ENCODE assay signal across 8 cellular contexts in genomic region chr6:27873101-27874030, GRCh38. TPM values are rescaled to one million over a fixed set of nuclear protein-coding genes. Genes with fewer than 3 reads are reported as not detected.
DNase-seq lines count a peak whose midpoint lies in the region; ATAC-seq, FAIRE-seq and TF ChIP-seq lines count a peak whose summit lies in the region.

No MANE protein-coding gene starts in this region.

- peak in 1 of 6 experiments; percentile 4 for TF ChIP-seq CTCF in Peyer's patch (IDR thresholded peaks at IDR 0.05)
- TF ChIP-seq CTCF in progenitor cell of endocrine pancreas (IDR thresholded peaks at IDR 0.05; ENCODE audit: unreplicated experiment) = no peak

- peak overlapping the region; percentile 91 for H3K4me3 Mint-ChIP-seq in activated naive CD4-positive, alpha-beta T cell treated with anti-CD3 and anti-CD28 coated beads for 36 hours
- peak overlapping the region; percentile 92 for H3K4me3 Mint-ChIP-seq in progenitor cell of endocrine pancreas (ENCODE audit: low read depth)

- peaks cover 28% of the 10 kb centered on the region for H3K4me1 Mint-ChIP-seq in activated naive CD4-positive, alpha-beta T cell treated with anti-CD3 and anti-CD28 coated beads for 36 hours (ENCODE audit: low read depth)
- H3K4me1 Mint-ChIP-seq in progenitor cell of endocrine pancreas (ENCODE audit: low read depth) = peaks cover 25% of the 10 kb centered on the region

- peaks cover 4% of the 10 kb centered on the region for H3K27me3 Mint-ChIP-seq in activated naive CD4-positive, alpha-beta T cell treated with anti-CD3 and anti-CD28 coated beads for 36 hours (ENCODE audit: low read depth)
- H3K27me3 Mint-ChIP-seq in progenitor cell of endocrine pancreas = no peaks in the 10 kb centered on the region

- H3K27me3 ChIP-seq in Peyer's patch = no peaks in the 10 kb centered on the region

- H3K9me3 ChIP-seq in Peyer's patch = no peaks in the 10 kb centered on the region

- H3K36me3 ChIP-seq in Peyer's patch = no peaks in the 10 kb centered on the region

- H3K36me3 Mint-ChIP-seq in activated naive CD4-positive, alpha-beta T cell treated with anti-CD3 and anti-CD28 coated beads for 36 hours (ENCODE audit: low read depth) = peaks cover 7% of the 10 kb centered on the region
- H3K36me3 Mint-ChIP-seq in progenitor cell of endocrine pancreas (ENCODE audit: insufficient read depth) = no peaks in the 10 kb centered on the region

- peak overlapping the region; percentile 88 to 92 (median 90) for H3K27ac ChIP-seq in Peyer's patch

- CTCF ChIA-PET in activated naive CD4-positive, alpha-beta T cell treated with anti-CD3 and anti-CD28 coated beads for 36 hours (lab: Charles Lee) = interaction anchor here (0.5 to 2.6 kb wide), 8 partner anchors 17 to 121 kb away, joined by 3 to 18 read pairs (median 6); a partner anchor contains a TSS

- ATAC-seq in HG03571 (IDR thresholded peaks at IDR 0.05; ENCODE audit: unreplicated experiment) (peak; percentile 33), Right ventricle myocardium inferior (peak; percentile 68), HG03565 (IDR thresholded peaks at IDR 0.05; ENCODE audit: unreplicated experiment) (no peak)

- TF ChIP-seq POLR2A in GM12892 (IDR thresholded peaks at IDR 0.05; ENCODE audit: low read depth, low read length) = peak; percentile 91
- TF ChIP-seq POLR2A in Peyer's patch (IDR thresholded peaks at IDR 0.05) = peak; percentile 74 to 90

- DNase-seq in GM12892 (ENCODE audit: insufficient read length) = no peak
- DNase-seq in Peyer's patch = peak; percentile 77 to 88 (median 77)
- peak; percentile 81 for DNase-seq in activated naive CD4-positive, alpha-beta T cell treated with anti-CD3 and anti-CD28 coated beads for 36 hours
- DNase-seq in Right ventricle myocardium inferior (ENCODE audit: missing footprints) = peak; percentile 83
- DNase-seq in progenitor cell of endocrine pancreas (ENCODE audit: low spot score, unreplicated experiment) = no peak
- DNase-seq in epidermal melanocyte (ENCODE audit: insufficient read length, low spot score) = no peak

- H3K9me3 Mint-ChIP-seq in activated naive CD4-positive, alpha-beta T cell treated with anti-CD3 and anti-CD28 coated beads for 36 hours = no peaks in the 10 kb centered on the region
- no peaks in the 10 kb centered on the region for H3K9me3 Mint-ChIP-seq in progenitor cell of endocrine pancreas (ENCODE audit: low read depth)

- H3K27ac Mint-ChIP-seq in activated naive CD4-positive, alpha-beta T cell treated with anti-CD3 and anti-CD28 coated beads for 36 hours = peak overlapping the region; percentile 97
- peak overlapping the region; percentile 98 for H3K27ac Mint-ChIP-seq in progenitor cell of endocrine pancreas

- peak; percentile 81 for FAIRE-seq in GM12892 (lab: Jason Lieb, UNC)

- H3K4me1 ChIP-seq in Peyer's patch = no peaks in the 10 kb centered on the region

- intact Hi-C loops in activated naive CD4-positive, alpha-beta T cell treated with anti-CD3 and anti-CD28 coated beads for 36 hours (cut with micrococcal nuclease) = loop anchor here (1.0 to 2.0 kb wide), 3 partner anchors 8 to 49 kb away; a partner anchor contains a TSS
- intact Hi-C loops in Right ventricle myocardium inferior (cut with DNase I) = loop anchor here (5.0 kb wide), 1 partner anchor 36 kb away; a partner anchor contains a TSS

- peak overlapping the region; percentile 46 to 67 (median 55) for H3K4me3 ChIP-seq in Peyer's patch

RNA-seq across cellular contexts. Expression of gene OR2B2, which starts 38.8 kb away (rescaled TPM):
- not detected for polyA plus RNA-seq in GM12892 (2012; ENCODE audit: missing spikeins)
- total RNA-seq in Peyer's patch (not detected), Right ventricle myocardium inferior (not detected), progenitor cell of endocrine pancreas (not detected in 2 replicates)
- not detected for total RNA-seq in activated naive CD4-positive, alpha-beta T cell treated with anti-CD3 and anti-CD28 coated beads for 36 hours

Comparison
In these comparisons a context has a peak if more than half of its experiments do, and no peak if none do; other contexts are left out.
1. DNase-seq: peak in Peyer's patch (3 of 3), activated naive CD4-positive, alpha-beta T cell treated with anti-CD3 and anti-CD28 coated beads for 36 hours (single experiment) and Right ventricle myocardium inferior (single experiment); none in GM12892 (single experiment), progenitor cell of endocrine pancreas (single experiment) and epidermal melanocyte (single experiment).